Comparison of ENCODE assay signal across 8 cellular contexts in the genomic region with DNA sequence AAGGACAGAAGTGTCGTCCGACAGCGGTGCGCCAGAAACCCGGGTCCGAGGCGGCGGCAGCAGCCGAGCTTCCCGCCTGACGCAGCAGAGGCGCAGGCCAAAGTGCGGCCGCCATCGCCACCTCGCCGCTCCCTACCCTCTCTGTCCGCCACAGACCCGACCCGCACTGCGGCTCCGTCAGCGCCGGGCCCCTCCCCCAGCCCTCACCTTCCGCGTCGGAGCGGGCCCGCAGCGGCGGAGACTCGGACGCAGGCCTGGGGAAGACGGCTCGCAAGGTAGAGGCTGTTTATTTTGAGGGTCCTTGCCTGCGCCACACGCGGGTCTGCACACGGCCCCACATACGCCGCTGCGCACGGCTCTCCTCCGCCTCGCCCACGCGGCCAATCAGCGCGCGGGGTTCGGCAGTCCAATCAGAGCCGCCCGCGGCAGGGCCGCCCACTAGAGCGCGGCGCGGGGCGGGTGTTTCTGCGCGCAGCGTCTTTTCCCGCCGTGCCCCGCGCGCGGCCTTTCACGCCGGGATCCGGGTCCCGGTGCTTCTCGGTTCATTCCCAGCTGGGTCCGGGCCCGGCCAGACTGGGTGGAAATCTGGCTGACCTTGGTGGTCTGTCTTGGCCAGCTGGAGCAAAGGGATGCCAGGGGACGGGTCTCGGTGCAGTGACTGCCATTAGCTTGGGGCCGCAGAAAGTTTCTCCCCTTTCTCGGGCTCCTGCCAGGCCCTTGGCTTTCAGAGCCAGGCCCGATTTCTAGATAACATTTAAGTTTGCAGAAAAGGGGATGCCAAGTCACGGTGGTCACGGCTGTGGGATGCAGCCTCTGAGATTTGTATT. TPM values are rescaled to one million over a fixed set of nuclear protein-coding genes. Genes with fewer than 3 reads are reported as not detected.
DNase-seq lines count a peak whose midpoint lies in the region; ATAC-seq and TF ChIP-seq lines count a peak whose summit lies in the region.

Gene CNBP (minus strand): TSS at position 328 of the 827 bp plus-strand sequence. CDS start 12,139 bp downstream, outside the sequence.

- 0% methylated on average over 83 of the region's 83 CpGs for WGBS in esophagus, 2 donors

- H3K4me2 ChIP-seq in KMS-11 = peak within 1 kb of the TSS; percentile 88

- H3K36me3 ChIP-seq in KMS-11 (ENCODE audit: insufficient read depth) = peaks cover 6% of the 10 kb centered on the region; the same call in 1 of the 2 replicates
- peaks cover 13% of the 10 kb centered on the region for H3K36me3 ChIP-seq in Panc1 (ENCODE audit: control insufficient read depth, insufficient read depth, low read length)
- peaks cover 0 to 3% of the 10 kb centered on the region in 2 donors for H3K36me3 ChIP-seq in esophagus (ENCODE audit: control insufficient read depth in 2 of 2, insufficient read depth in 2 of 2, low read length in 1 of 2)
- peaks cover 4% of the 10 kb centered on the region for H3K36me3 ChIP-seq in muscle layer of colon (ENCODE audit: insufficient read depth, low read length)

- no peaks in the 10 kb centered on the region for H3K9me3 Mint-ChIP-seq in activated T-cell treated with anti-CD3 and anti-CD28 coated beads, Interleukin-2, amount 50 U/mL, for 4 hours

- H3K4me1 ChIP-seq in KMS-11 (ENCODE audit: low read depth, poor library complexity, severe bottlenecking) = peaks cover 74% of the 10 kb centered on the region
- H3K4me1 ChIP-seq in Panc1 (ENCODE audit: control insufficient read depth, insufficient read depth, low read length) = peaks cover 25% of the 10 kb centered on the region
- H3K4me1 ChIP-seq in esophagus (ENCODE audit: control insufficient read depth in 2 of 2, insufficient read depth in 2 of 2, low read length in 1 of 2) = peaks cover 0 to 2% of the 10 kb centered on the region in 2 donors
- H3K4me1 ChIP-seq in muscle layer of colon (ENCODE audit: insufficient read depth, low read length) = peaks cover 29% of the 10 kb centered on the region

- BruUV-seq in Panc1 (replicated peaks; lab: Mats Ljungman, UMichigan) = no TSS peak

- POLR2A ChIA-PET in Panc1 (lab: Charles Lee) = interaction anchor here (0.6 kb wide), 1 partner anchor 56 kb away, joined by 3 read pairs; no protein-coding TSS in a partner anchor

- CTCF ChIA-PET in Panc1 (lab: Charles Lee) = interaction anchor here (0.7 kb wide), 1 partner anchor 41 kb away, joined by 3 read pairs; no protein-coding TSS in a partner anchor

- in situ Hi-C loops in Panc1 (cut with HindIII; ENCODE audit: low pct_unique_long_range_greater_than_20kb, low sequenced_read_pairs) = no loop called here

- peaks cover 33% of the 10 kb centered on the region for H4K20me1 ChIP-seq in KMS-11 (ENCODE audit: insufficient read depth)

- peak within 1 kb of the TSS; percentile 100 for H3K9ac ChIP-seq in KMS-11
- peak within 1 kb of the TSS; percentile 99 for H3K9ac ChIP-seq in muscle layer of colon (ENCODE audit: low read length)

- no peaks in the 10 kb centered on the region for H3K27me3 Mint-ChIP-seq in activated T-cell treated with anti-CD3 and anti-CD28 coated beads, Interleukin-2, amount 50 U/mL, for 4 hours (ENCODE audit: low read depth)

- DNase-seq in DMS53 treated with DMSO at 0.1 percent for 48 hours (lab: John Stamatoyannopoulos, UW; ENCODE audit: unreplicated experiment) = peak; percentile 71
- no peak for DNase-seq in Panc1 (ENCODE audit: low read depth, low spot score)
- peak; percentile 90 for DNase-seq in activated T-cell treated with anti-CD3 and anti-CD28 coated beads, Interleukin-2, amount 50 U/mL, for 4 hours
- peak; percentile 77 to 84 for DNase-seq in stimulated activated CD8-positive, alpha-beta memory T cell treated with anti-CD3 and anti-CD28 coated beads, Interleukin-7, amount 100 ng/mL, for 1 hour (ENCODE audit: low read depth in 2 of 2)

- peaks cover 31% of the 10 kb centered on the region for H3K36me3 Mint-ChIP-seq in activated T-cell treated with anti-CD3 and anti-CD28 coated beads, Interleukin-2, amount 50 U/mL, for 4 hours (ENCODE audit: insufficient read depth)

- H3K4me3 ChIP-seq in KMS-11 (IDR thresholded peaks at IDR 0.05; ENCODE audit: insufficient read depth, low read depth, low read length) (peak within 1 kb of the TSS; percentile 94), Panc1 (ENCODE audit: low read depth in 2 of 2, low read length in 2 of 2) (peak within 1 kb of the TSS; percentile 76), esophagus (ENCODE audit: low read depth in 1 of 2, low read length in 2 of 2) (peak within 1 kb of the TSS; percentile 83 to 99), muscle layer of colon (ENCODE audit: low read depth in 1 of 2, low read length in 2 of 2) (peak within 1 kb of the TSS; percentile 74 to 98)

- peaks cover 26% of the 10 kb centered on the region for H3K4me1 Mint-ChIP-seq in activated T-cell treated with anti-CD3 and anti-CD28 coated beads, Interleukin-2, amount 50 U/mL, for 4 hours (ENCODE audit: low read depth)

- no peaks in the 10 kb centered on the region for H3K27me3 ChIP-seq in KMS-11 (ENCODE audit: insufficient read depth, low read depth)
- no peaks in the 10 kb centered on the region for H3K27me3 ChIP-seq in Panc1 (ENCODE audit: control insufficient read depth, insufficient read depth, low read length)
- no peaks in the 10 kb centered on the region for H3K27me3 ChIP-seq in esophagus (ENCODE audit: control insufficient read depth in 1 of 2, insufficient read depth in 2 of 2, low read length in 2 of 2)
- no peaks in the 10 kb centered on the region for H3K27me3 ChIP-seq in muscle layer of colon (ENCODE audit: control insufficient read depth in 1 of 2, insufficient read depth in 2 of 2, low read length in 2 of 2)

- H3K9me3 ChIP-seq in Panc1 (ENCODE audit: control insufficient read depth, insufficient read depth, low read depth, low read length) (no peaks in the 10 kb centered on the region), esophagus (ENCODE audit: control insufficient read depth in 2 of 2, insufficient read depth in 1 of 2, low read depth in 1 of 2, low read length in 1 of 2) (no peaks in the 10 kb centered on the region), muscle layer of colon (ENCODE audit: low read length) (no peaks in the 10 kb centered on the region)

- H3K27ac ChIP-seq in KMS-11 = peak within 1 kb of the TSS; percentile 97
- peak within 1 kb of the TSS; percentile 98 for H3K27ac ChIP-seq in Panc1 (ENCODE audit: low read length)
- peak within 1 kb of the TSS; percentile 97 to 100 for H3K27ac ChIP-seq in esophagus (ENCODE audit: low read depth in 2 of 2, low read length in 1 of 2)
- H3K27ac ChIP-seq in muscle layer of colon (ENCODE audit: low read depth, low read length) = peak within 1 kb of the TSS; percentile 73

- peak; percentile 96 for ATAC-seq in GM21737 (IDR thresholded peaks at IDR 0.05; ENCODE audit: unreplicated experiment)
- peak; percentile 98 for ATAC-seq in Panc1
- ATAC-seq in activated T-cell treated with anti-CD3 and anti-CD28 coated beads, Interleukin-2, amount 50 U/mL, for 4 hours = peak; percentile 91 to 93

- peak within 1 kb of the TSS; percentile 98 for H3K4me3 Mint-ChIP-seq in activated T-cell treated with anti-CD3 and anti-CD28 coated beads, Interleukin-2, amount 50 U/mL, for 4 hours

- peaks cover 68% of the 10 kb centered on the region for H3K79me2 ChIP-seq in KMS-11 (ENCODE audit: insufficient read depth, low read depth)

- intact Hi-C loops in Panc1 (cut with micrococcal nuclease; ENCODE audit: unreplicated experiment) = loop anchor here (5.0 kb wide), 2 partner anchors 44 to 64 kb away; partner anchors contain the start of gene COPG1

- peak within 1 kb of the TSS; percentile 74 for H2AFZ ChIP-seq in KMS-11 (ENCODE audit: low read depth)

- TF ChIP-seq CTCF in KMS-11 (conservative IDR thresholded peaks at IDR 0.05; ENCODE audit: low read depth, low read length) (no peak), Panc1 (IDR thresholded peaks at IDR 0.05) (no peak)

RNA-seq across cellular contexts. Expression of gene CNBP, which starts in this region (rescaled TPM):
- total RNA-seq in Panc1 (2021; ENCODE audit: unreplicated experiment) = 355 TPM
- 390 TPM for polyA plus RNA-seq in Panc1 (2012; ENCODE audit: insufficient read length)
- total RNA-seq in activated T-cell treated with anti-CD3 and anti-CD28 coated beads, Interleukin-2, amount 50 U/mL, for 4 hours = 100 to 1,000 TPM; 606 to 623 (median 610) TPM
- polyA plus RNA-seq in esophagus = 100 to 1,000 TPM; 287 to 351 TPM
